ENCODE assay signal across 1 cellular context in genomic region chr20:17710379-17711305, GRCh38.
A peak's percentile ranks its signal among the peaks of the same experiment; 100 is the strongest.
TF ChIP-seq lines count a peak whose summit lies in the region.

No MANE protein-coding gene starts in this region.

TF ChIP-seq in HepG2, 621 proteins besides CTCF, POLR2A, EP300 and RAD21 (continued from another document and continues in another):
- TF ChIP-seq RERE (CRISPR knock-in tag; IDR thresholded peaks at IDR 0.05; ENCODE audit: low read depth): no peak
- no peak; the same call in 1 of the 2 replicates for TF ChIP-seq ZNF235 (CRISPR knock-in tag; IDR thresholded peaks at IDR 0.05; ENCODE audit: borderline replicate concordance)
- no peak for TF ChIP-seq REST (IDR thresholded peaks at IDR 0.05; ENCODE audit: borderline replicate concordance in 1 of 2, low read depth in 1 of 2, low read length in 2 of 2)
- TF ChIP-seq MXD4 (CRISPR knock-in tag; IDR thresholded peaks at IDR 0.05): peak; percentile 65
- peak; percentile 72; the same call in 1 of the 2 replicates for TF ChIP-seq FOXJ3 (CRISPR knock-in tag; IDR thresholded peaks at IDR 0.05; ENCODE audit: borderline replicate concordance)
- TF ChIP-seq EEA1 (CRISPR knock-in tag; IDR thresholded peaks at IDR 0.05; ENCODE audit: borderline replicate concordance): no peak
- no peak for TF ChIP-seq TERF1 (CRISPR knock-in tag; IDR thresholded peaks at IDR 0.05)
- TF ChIP-seq ZNF660 (CRISPR knock-in tag; IDR thresholded peaks at IDR 0.05; ENCODE audit: borderline replicate concordance, low read depth): no peak
- TF ChIP-seq HBP1 (CRISPR knock-in tag; IDR thresholded peaks at IDR 0.05; ENCODE audit: low read depth): peak; percentile 74
- no peak for TF ChIP-seq ZMAT5 (CRISPR knock-in tag; IDR thresholded peaks at IDR 0.05; ENCODE audit: borderline replicate concordance, low read depth)
- TF ChIP-seq ZNF253 (CRISPR knock-in tag; IDR thresholded peaks at IDR 0.05; ENCODE audit: borderline replicate concordance): no peak
- TF ChIP-seq PAWR (CRISPR knock-in tag; IDR thresholded peaks at IDR 0.05; ENCODE audit: borderline replicate concordance): no peak
- TF ChIP-seq ZNF780A (CRISPR knock-in tag; IDR thresholded peaks at IDR 0.05): no peak
- 0 out of 2 replicates have a peak, but pooled peaks have one; percentile 46 for TF ChIP-seq MIXL1 (CRISPR knock-in tag; IDR thresholded peaks at IDR 0.05)
- no peak for TF ChIP-seq ATF5 (CRISPR knock-in tag; IDR thresholded peaks at IDR 0.05; ENCODE audit: low read depth)
- TF ChIP-seq ZNF468 (CRISPR knock-in tag; IDR thresholded peaks at IDR 0.05): no peak
- TF ChIP-seq IRF1 (CRISPR knock-in tag; IDR thresholded peaks at IDR 0.05; ENCODE audit: low read depth): no peak
- TF ChIP-seq ZFP36L2 (CRISPR knock-in tag; IDR thresholded peaks at IDR 0.05): no peak
- no peak for TF ChIP-seq MATR3 (CRISPR knock-in tag; IDR thresholded peaks at IDR 0.05)
- peak; percentile 50; the same call in 1 of the 2 replicates for TF ChIP-seq FOSL1 (CRISPR knock-in tag; IDR thresholded peaks at IDR 0.05; ENCODE audit: borderline replicate concordance)
- TF ChIP-seq MLX (CRISPR knock-in tag; IDR thresholded peaks at IDR 0.05): no peak
- no peak for TF ChIP-seq ZNF333 (CRISPR knock-in tag; IDR thresholded peaks at IDR 0.05; ENCODE audit: borderline replicate concordance)
- TF ChIP-seq ISX (CRISPR knock-in tag; conservative IDR thresholded peaks at IDR 0.05): no peak
- no peak for TF ChIP-seq NBN (conservative IDR thresholded peaks at IDR 0.05)
- TF ChIP-seq RXRB (CRISPR knock-in tag; IDR thresholded peaks at IDR 0.05; ENCODE audit: borderline replicate concordance): peak; percentile 61
- no peak for TF ChIP-seq ZSCAN30 (CRISPR knock-in tag; IDR thresholded peaks at IDR 0.05)
- peak; percentile 66; the same call in 1 of the 2 replicates for TF ChIP-seq NFE2 (CRISPR knock-in tag; IDR thresholded peaks at IDR 0.05)
- no peak; the same call in none of the 2 replicates for TF ChIP-seq ZNF263 (CRISPR knock-in tag; IDR thresholded peaks at IDR 0.05)
- TF ChIP-seq ZNF724P (CRISPR knock-in tag; IDR thresholded peaks at IDR 0.05; ENCODE audit: borderline replicate concordance): peak; percentile 69; the same call in 1 of the 2 replicates
- TF ChIP-seq CBX1 (IDR thresholded peaks at IDR 0.05; ENCODE audit: low read depth): peak; percentile 89
- TF ChIP-seq ZFP36 (IDR thresholded peaks at IDR 0.05; ENCODE audit: borderline replicate concordance, low read depth, low read length, partially characterized antibody): no peak
- TF ChIP-seq MNT (IDR thresholded peaks at IDR 0.05): no peak
- TF ChIP-seq ZFP36L1 (CRISPR knock-in tag; IDR thresholded peaks at IDR 0.05): peak; percentile 61; the same call in 1 of the 2 replicates
- TF ChIP-seq ZNF260 (CRISPR knock-in tag; IDR thresholded peaks at IDR 0.05; ENCODE audit: borderline replicate concordance, low read depth): 0 out of 2 replicates have a peak, but pooled peaks have one; percentile 20
- no peak for TF ChIP-seq ZFP82 (CRISPR knock-in tag; IDR thresholded peaks at IDR 0.05; ENCODE audit: borderline replicate concordance)
- no peak for TF ChIP-seq ZNF484 (CRISPR knock-in tag; IDR thresholded peaks at IDR 0.05; ENCODE audit: borderline replicate concordance, low read depth)
- no peak for TF ChIP-seq PCBP2 (optimal IDR thresholded peaks at IDR 0.05; ENCODE audit: low read depth, low read length, poor library complexity, severe bottlenecking)
- peak; percentile 75; the same call in 1 of the 2 replicates for TF ChIP-seq MAZ (IDR thresholded peaks at IDR 0.05; ENCODE audit: borderline replicate concordance, low read depth, low read length)
- TF ChIP-seq MAZ (CRISPR knock-in tag; IDR thresholded peaks at IDR 0.05; ENCODE audit: low read depth): 0 out of 2 replicates have a peak, but pooled peaks have one; percentile 1
- TF ChIP-seq TBX3 (IDR thresholded peaks at IDR 0.05; ENCODE audit: borderline replicate concordance): no peak
- TF ChIP-seq ZNF788 (CRISPR knock-in tag; IDR thresholded peaks at IDR 0.05; ENCODE audit: borderline replicate concordance): no peak
- TF ChIP-seq ZNF354B (CRISPR knock-in tag; IDR thresholded peaks at IDR 0.05): no peak
- no peak for TF ChIP-seq RFX3 (CRISPR knock-in tag; IDR thresholded peaks at IDR 0.05)
- peak; percentile 55; the same call in 1 of the 2 replicates for TF ChIP-seq ZNF414 (CRISPR knock-in tag; IDR thresholded peaks at IDR 0.05)
- no peak for TF ChIP-seq MBNL3 (CRISPR knock-in tag; conservative IDR thresholded peaks at IDR 0.05)
- TF ChIP-seq ETS1 (CRISPR knock-in tag; IDR thresholded peaks at IDR 0.05): no peak
- TF ChIP-seq ZNF101 (CRISPR knock-in tag; IDR thresholded peaks at IDR 0.05; ENCODE audit: borderline replicate concordance, low read depth): no peak
- no peak for TF ChIP-seq RELA (CRISPR knock-in tag; IDR thresholded peaks at IDR 0.05)
